8 cellular contexts compared by ENCODE assay signal in the genomic region with DNA sequence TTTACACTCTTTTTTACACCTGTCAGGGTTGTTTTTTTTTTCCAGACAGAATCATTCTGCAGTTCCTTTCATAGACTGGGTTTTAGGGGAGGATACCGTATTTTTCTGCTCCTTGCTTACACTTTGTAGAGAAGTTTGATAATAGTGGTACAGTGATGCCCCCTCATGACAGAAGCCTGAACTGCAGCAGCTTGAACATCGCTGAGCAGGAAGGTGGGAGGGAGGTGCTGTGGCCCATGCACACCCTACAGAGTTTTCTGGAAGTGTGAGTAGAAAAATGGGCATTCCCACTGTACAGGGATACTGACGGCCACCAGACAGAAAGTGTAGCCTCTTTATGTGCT. TPM values are rescaled to one million over a fixed set of nuclear protein-coding genes. Genes with fewer than 3 reads are reported as not detected.
DNase-seq lines count a peak whose midpoint lies in the region; ATAC-seq and TF ChIP-seq lines count a peak whose summit lies in the region.

No MANE protein-coding gene starts in this region.

- H3K4me3 ChIP-seq in HFF-Myc (replicated peaks; ENCODE audit: low read depth, low read length), result no peak overlapping the region
- peak overlapping the region; percentile 33 to 61 for H3K4me3 ChIP-seq in ascending aorta
- no peak overlapping the region for H3K4me3 ChIP-seq in iPS DF 6.9 (ENCODE audit: low read length)
- peak overlapping the region; percentile 30 for H3K4me3 ChIP-seq in smooth muscle cell

- no peak for ATAC-seq in GM18520 (IDR thresholded peaks at IDR 0.05; ENCODE audit: unreplicated experiment)

- no CpG with 5 or more reads among the region's 3 CpGs for WGBS in iPS DF 6.9 (ENCODE audit: insufficient coverage, insufficient read length)
- WGBS in smooth muscle cell (ENCODE audit: low lambda C conversion rate), result 7% methylated on average over 3 of the region's 3 CpGs

- H3K9ac ChIP-seq in smooth muscle cell (ENCODE audit: low read depth), result no peak overlapping the region

- no peaks in the 10 kb centered on the region for H3K4me1 ChIP-seq in ascending aorta
- peaks cover 2% of the 10 kb centered on the region; the same call in 1 of the 2 replicates for H3K4me1 ChIP-seq in iPS DF 6.9 (ENCODE audit: control insufficient read depth, insufficient read depth, low read length)
- H3K4me1 ChIP-seq in smooth muscle cell (ENCODE audit: low read depth), result no peaks in the 10 kb centered on the region

- no peaks in the 10 kb centered on the region for H3K79me2 ChIP-seq in smooth muscle cell (ENCODE audit: low read depth)

- H3K4me2 ChIP-seq in smooth muscle cell, result peak overlapping the region; percentile 69

- H4K20me1 ChIP-seq in smooth muscle cell (ENCODE audit: low read depth), result no peaks in the 10 kb centered on the region

- H3K36me3 ChIP-seq in ascending aorta, result no peaks in the 10 kb centered on the region
- no peaks in the 10 kb centered on the region for H3K36me3 ChIP-seq in iPS DF 6.9 (ENCODE audit: control insufficient read depth, insufficient read depth, low read length)
- H3K36me3 ChIP-seq in smooth muscle cell (ENCODE audit: low read depth), result no peaks in the 10 kb centered on the region

- H3F3A ChIP-seq in smooth muscle cell (ENCODE audit: low read depth), result no peaks in the 10 kb centered on the region

- intact Hi-C loops in ascending aorta (cut with DNase I), result loop anchor here (1.0 to 2.0 kb wide), 3 partner anchors 56 to 253 kb away; no protein-coding TSS in a partner anchor

- H3K27me3 ChIP-seq in ascending aorta (no peaks in the 10 kb centered on the region), iPS DF 6.9 (ENCODE audit: control insufficient read depth, insufficient read depth, low read length) (no peaks in the 10 kb centered on the region), smooth muscle cell (ENCODE audit: low read depth) (no peaks in the 10 kb centered on the region)

- peak; percentile 71 for TF ChIP-seq CTCF in GM12872 (IDR thresholded peaks at IDR 0.05; ENCODE audit: insufficient read depth, low read depth, low read length)
- TF ChIP-seq CTCF in HFF-Myc (IDR thresholded peaks at IDR 0.05; ENCODE audit: low read depth, low read length, missing control alignments), result peak; percentile 70
- TF ChIP-seq CTCF in ascending aorta (IDR thresholded peaks at IDR 0.05), result peak; percentile 52 to 73 (median 69)
- TF ChIP-seq CTCF in smooth muscle cell (IDR thresholded peaks at IDR 0.05; ENCODE audit: borderline replicate concordance, insufficient read depth, poor library complexity, severe bottlenecking), result peak; percentile 67

- no peak for DNase-seq in HFF-Myc (ENCODE audit: extremely low read depth, low read depth)
- DNase-seq in NAMALWA (ENCODE audit: low spot score), result peak; percentile 84
- DNase-seq in T-helper 2 cell, result peak; percentile 21 to 73 (median 58)
- DNase-seq in ascending aorta (ENCODE audit: low spot score in 2 of 2), result peak in 1 of 2 donors; percentile 81
- DNase-seq in iPS DF 6.9 (ENCODE audit: low read depth, low spot score), result peak; percentile 37
- peak; percentile 5 for DNase-seq in smooth muscle cell (lab: John Stamatoyannopoulos, UW; ENCODE audit: unreplicated experiment)

- H3K27ac ChIP-seq in ascending aorta (no peak overlapping the region), iPS DF 6.9 (ENCODE audit: low read length) (no peak overlapping the region), smooth muscle cell (ENCODE audit: low read depth) (no peak overlapping the region)

- no peak overlapping the region for H2AFZ ChIP-seq in smooth muscle cell (ENCODE audit: low read depth)

- H3K9me3 ChIP-seq in ascending aorta (no peaks in the 10 kb centered on the region), iPS DF 6.9 (ENCODE audit: control insufficient read depth, insufficient read depth, low read length) (no peaks in the 10 kb centered on the region), smooth muscle cell (replicated peaks; ENCODE audit: low read depth) (no peaks in the 10 kb centered on the region)

RNA-seq across cellular contexts. Expression of gene RAB40A, which starts 54.5 kb away (rescaled TPM):
- total RNA-seq in ascending aorta, result 1.5 TPM
- total RNA-seq in smooth muscle cell, result 0.13 and 0.49 TPM in 2 replicates
- polyA plus RNA-seq in smooth muscle cell, result 0.63 and 0.85 TPM in 2 replicates

Comparison
In these comparisons a context has a peak if more than half of its experiments do, and no peak if none do; other contexts are left out.
1. H3K4me3 ChIP-seq: peak in ascending aorta (2 of 2) and smooth muscle cell (single experiment); none in HFF-Myc (single experiment) and iPS DF 6.9 (single experiment).
2. Peak in every context shown above with its lines, with median percentiles within 50 percentile points of each other: CTCF ChIP-seq.